26 cellular contexts compared by ENCODE assay signal in genomic region chr14:33674716-33675115, GRCh38.
"Had no signal": no experiment of that assay in that cellular context is flagged by ENCODE, and none has a peak within 500 bp of the region (broad histone marks: within the 10 kb centered on the region; RNA-seq: fewer than 3 reads in every experiment).

No MANE protein-coding gene starts in this region.

- H3K27ac Mint-ChIP-seq: mesothelial cell of epicardium; naive B cell; natural killer cell; stimulated activated effector memory CD8-positive, alpha-beta T cell treated with anti-CD3 and anti-CD28 coated beads, Interleukin-12 subunit alpha, Interleukin-12 subunit beta, amount 100 ng/mL, for 72 hours; stimulated activated naive CD8-positive, alpha-beta T cell treated with anti-CD3 and anti-CD28 coated beads, Interleukin-15, Interleukin-2, amounts not matched to agents 100 ng/mL and 50 ng/mL, for 24 hours; type B pancreatic cell had no signal

- H3K27ac ChIP-seq: left lung, lower lobe of right lung, ovary, prostate gland, sigmoid colon, spleen, suprapubic skin, thoracic aorta, tibial nerve, uterus had no signal

- H3K4me3 Mint-ChIP-seq: mesothelial cell of epicardium; naive B cell; natural killer cell; stimulated activated effector memory CD8-positive, alpha-beta T cell treated with anti-CD3 and anti-CD28 coated beads, Interleukin-12 subunit alpha, Interleukin-12 subunit beta, amount 100 ng/mL, for 72 hours; stimulated activated naive CD8-positive, alpha-beta T cell treated with anti-CD3 and anti-CD28 coated beads, Interleukin-15, Interleukin-2, amounts not matched to agents 100 ng/mL and 50 ng/mL, for 24 hours; type B pancreatic cell had no signal

- H3K4me1 ChIP-seq: left lung, lower lobe of right lung, prostate gland, spleen, suprapubic skin, uterus had no signal

- H3K36me3 Mint-ChIP-seq: mesothelial cell of epicardium; naive B cell; natural killer cell; stimulated activated effector memory CD8-positive, alpha-beta T cell treated with anti-CD3 and anti-CD28 coated beads, Interleukin-12 subunit alpha, Interleukin-12 subunit beta, amount 100 ng/mL, for 72 hours had no signal

- H3K9me3 ChIP-seq: left lung, lower lobe of right lung, ovary, prostate gland, sigmoid colon, spleen, suprapubic skin, thoracic aorta, tibial nerve, uterus had no signal

- H3K36me3 ChIP-seq: left lung, lower lobe of right lung, ovary, prostate gland, sigmoid colon, spleen, suprapubic skin, thoracic aorta, tibial nerve, uterus had no signal

- H3K9me3 Mint-ChIP-seq: mesothelial cell of epicardium; naive B cell; stimulated activated effector memory CD8-positive, alpha-beta T cell treated with anti-CD3 and anti-CD28 coated beads, Interleukin-12 subunit alpha, Interleukin-12 subunit beta, amount 100 ng/mL, for 72 hours; stimulated activated naive CD8-positive, alpha-beta T cell treated with anti-CD3 and anti-CD28 coated beads, Interleukin-15, Interleukin-2, amounts not matched to agents 100 ng/mL and 50 ng/mL, for 24 hours; type B pancreatic cell had no signal

- H3K4me1 Mint-ChIP-seq: naive B cell; natural killer cell; stimulated activated effector memory CD8-positive, alpha-beta T cell treated with anti-CD3 and anti-CD28 coated beads, Interleukin-12 subunit alpha, Interleukin-12 subunit beta, amount 100 ng/mL, for 72 hours had no signal

- DNase-seq: hippocampal formation; kidney glomerular epithelial cell; left cardiac atrium; left lung; lower lobe of right lung; mammary epithelial cell; mesendoderm; naive B cell; natural killer cell; ovary; retina; right cardiac atrium; sigmoid colon; small intestine; spleen; stimulated activated CD4-positive, alpha-beta T cell treated with anti-CD3 and anti-CD28 coated beads, Interleukin-4, amount 100 ng/mL, for 24 hours; stimulated activated naive CD4-positive, alpha-beta T cell; uterus had no signal

- H3K4me3 ChIP-seq: left lung, lower lobe of right lung, ovary, prostate gland, sigmoid colon, spleen, suprapubic skin, thoracic aorta, tibial nerve, uterus had no signal
